8 cellular contexts compared by ENCODE assay signal in genomic region chr15:74799843-74800558, GRCh38. TPM values are rescaled to one million over a fixed set of nuclear protein-coding genes. Genes with fewer than 3 reads are reported as not detected.
A peak's percentile ranks its signal among the peaks of the same experiment; 100 is the strongest.
DNase-seq lines count a peak whose midpoint lies in the region; ATAC-seq and TF ChIP-seq lines count a peak whose summit lies in the region.

No MANE protein-coding gene starts in this region.

- H3K9me3 ChIP-seq in Caco-2 = no peaks in the 10 kb centered on the region
- H3K9me3 ChIP-seq in adipocyte (ENCODE audit: control insufficient read depth, low read length) = no peaks in the 10 kb centered on the region
- H3K9me3 ChIP-seq in heart right ventricle = no peaks in the 10 kb centered on the region
- H3K9me3 ChIP-seq in sigmoid colon = no peaks in the 10 kb centered on the region

- intact Hi-C loops in Caco-2 (cut with micrococcal nuclease; ENCODE audit: unreplicated experiment) = loop anchor here (1.0 to 2.0 kb wide), 2 partner anchors 17 to 29 kb away; partner anchors contain the start of gene CSK
- intact Hi-C loops in heart right ventricle (cut with DNase I) = loop anchor here in 4 of 10 donors (2.0 to 5.0 kb wide), 3 partner anchors 19 to 33 kb away; no protein-coding TSS in a partner anchor
- intact Hi-C loops in sigmoid colon (cut with DNase I) = loop anchor here (1.0 kb wide), 2 partner anchors 18 to 29 kb away; partner anchors contain the start of gene CSK

- H3K27ac ChIP-seq in KMS-11 (peak overlapping the region; percentile 55), heart right ventricle (peak overlapping the region in 7 of 10 donors; percentile 10 to 75 (median 51)), sigmoid colon (no peak overlapping the region)

- peaks cover 6% of the 10 kb centered on the region for H3K36me3 ChIP-seq in Caco-2 (ENCODE audit: control insufficient read depth, insufficient read depth, low read length)
- H3K36me3 ChIP-seq in KMS-11 (ENCODE audit: insufficient read depth) = no peaks in the 10 kb centered on the region
- peaks cover 56% of the 10 kb centered on the region for H3K36me3 ChIP-seq in adipocyte (ENCODE audit: control insufficient read depth, insufficient read depth, low read length, severe bottlenecking)
- H3K36me3 ChIP-seq in heart right ventricle = peaks cover 3 to 89% (median 35%) of the 10 kb centered on the region in 9 donors
- peaks cover 0 to 48% (median 9%) of the 10 kb centered on the region in 4 donors for H3K36me3 ChIP-seq in sigmoid colon

- no TSS peak for BruUV-seq in Caco-2 (replicated peaks; lab: Mats Ljungman, UMichigan)

- H3K4me1 ChIP-seq in Caco-2 (no peaks in the 10 kb centered on the region), KMS-11 (ENCODE audit: low read depth, poor library complexity, severe bottlenecking) (peaks cover 35% of the 10 kb centered on the region), adipocyte (ENCODE audit: control insufficient read depth, insufficient read depth, low read length) (peaks cover 12% of the 10 kb centered on the region), heart right ventricle (peaks cover 4 to 55% (median 23%) of the 10 kb centered on the region in 9 donors), sigmoid colon (peaks cover 0 to 9% (median 5%) of the 10 kb centered on the region in 4 donors)

- H3K4me2 ChIP-seq in KMS-11 = peak overlapping the region; percentile 50; the same call in 1 of the 2 replicates

- H3K36me3 Mint-ChIP-seq in Caco-2 (ENCODE audit: insufficient read depth, unreplicated experiment) = peaks cover 32% of the 10 kb centered on the region

- H3K4me3 ChIP-seq in Caco-2 (ENCODE audit: low read depth, low read length) (no peak overlapping the region), KMS-11 (IDR thresholded peaks at IDR 0.05; ENCODE audit: insufficient read depth, low read depth, low read length) (no peak overlapping the region), adipocyte (ENCODE audit: low read length) (no peak overlapping the region), heart right ventricle (no peak overlapping the region), sigmoid colon (no peak overlapping the region)

- no peak for TF ChIP-seq EP300 in sigmoid colon (IDR thresholded peaks at IDR 0.05)

- H3K79me2 ChIP-seq in KMS-11 (ENCODE audit: insufficient read depth, low read depth) = peaks cover 29% of the 10 kb centered on the region; the same call in 1 of the 2 replicates

- no peaks in the 10 kb centered on the region for H3K27me3 Mint-ChIP-seq in Caco-2 (ENCODE audit: insufficient read depth, unreplicated experiment)

- H3K4me1 Mint-ChIP-seq in Caco-2 (ENCODE audit: low read depth, unreplicated experiment) = no peaks in the 10 kb centered on the region

- POLR2A ChIA-PET in Caco-2 (lab: Charles Lee) = no interaction called here

- TF ChIP-seq CTCF in Caco-2 (IDR thresholded peaks at IDR 0.05; ENCODE audit: insufficient read depth in 1 of 2, low read depth in 1 of 2, low read length in 1 of 2, severe bottlenecking in 1 of 2, unreplicated experiment in 1 of 2) (peak; percentile 95 to 98), KMS-11 (conservative IDR thresholded peaks at IDR 0.05; ENCODE audit: low read depth, low read length) (peak; percentile 91), heart right ventricle (IDR thresholded peaks at IDR 0.05) (peak in 8 of 9 donors; percentile 92 to 99 (median 98)), sigmoid colon (IDR thresholded peaks at IDR 0.05) (peak; percentile 87 to 99 (median 93))

- TF ChIP-seq POLR2A in sigmoid colon (IDR thresholded peaks at IDR 0.05) = no peak

- H3K9me3 Mint-ChIP-seq in Caco-2 (ENCODE audit: unreplicated experiment) = no peaks in the 10 kb centered on the region

- no peaks in the 10 kb centered on the region for H3K27me3 ChIP-seq in Caco-2 (replicated peaks; ENCODE audit: control insufficient read depth, insufficient read depth, low read length)
- no peaks in the 10 kb centered on the region for H3K27me3 ChIP-seq in KMS-11 (ENCODE audit: insufficient read depth, low read depth)
- no peaks in the 10 kb centered on the region for H3K27me3 ChIP-seq in adipocyte (replicated peaks; ENCODE audit: control insufficient read depth, insufficient read depth, low read length)
- H3K27me3 ChIP-seq in heart right ventricle = no peaks in the 10 kb centered on the region
- H3K27me3 ChIP-seq in sigmoid colon = no peaks in the 10 kb centered on the region

- H3K9ac ChIP-seq in KMS-11 (peak overlapping the region; percentile 44; the same call in 1 of the 2 replicates), adipocyte (ENCODE audit: low read length) (no peak overlapping the region)

- H2AFZ ChIP-seq in KMS-11 (ENCODE audit: low read depth) = no peak overlapping the region

- ATAC-seq in GM21360 (IDR thresholded peaks at IDR 0.05; ENCODE audit: unreplicated experiment) = peak; percentile 74
- peak; percentile 82 to 93 (median 88) for ATAC-seq in heart right ventricle

- peak; percentile 61 to 83 for DNase-seq in Caco-2
- DNase-seq in T-helper 1 cell = peak; percentile 74 to 86 (median 81)
- DNase-seq in adipocyte (ENCODE audit: low read depth) = peak; percentile 71
- DNase-seq in heart right ventricle = peak; percentile 72 to 76
- DNase-seq in sigmoid colon = peak; percentile 80
- no peak for DNase-seq in NCI-H2029 treated with DMSO at 0.1 percent for 48 hours (lab: John Stamatoyannopoulos, UW)

- WGBS in heart right ventricle, 2 donors = 49% methylated on average over 18 of the region's 18 CpGs
- 20 to 38% methylated on average over 18 of the region's 18 CpGs for whole genome bisulfite sequencing in sigmoid colon, 2 donors

- H3K27ac Mint-ChIP-seq in Caco-2 (ENCODE audit: unreplicated experiment) = no peak overlapping the region

- no peaks in the 10 kb centered on the region for H4K20me1 ChIP-seq in KMS-11 (ENCODE audit: insufficient read depth)

- CTCF ChIA-PET in Caco-2 (lab: Charles Lee) = interaction anchor here (0.7 to 2.8 kb wide), 6 partner anchors 12 to 160 kb away, joined by 3 to 12 read pairs (median 6); partner anchors contain the start of gene LMAN1L

- H3K4me3 Mint-ChIP-seq in Caco-2 (ENCODE audit: unreplicated experiment) = no peak overlapping the region

RNA-seq across cellular contexts. Expression of gene LMAN1L, which starts 12.6 kb away (rescaled TPM):
- total RNA-seq in Caco-2 (2022) (not detected in 2 replicates), heart right ventricle (10 to 100 TPM in 4 of 10 donors, 1 to 10 TPM in 6; 6.3 to 47.4 (median 9.0) TPM), sigmoid colon (1 to 10 TPM in 1 of 4 donors, not detected in 3; 1.8 TPM)
- polyA plus RNA-seq in heart right ventricle (10 to 100 TPM in 1 of 2 donors, under 1 TPM in 1; 0.03 to 18.4 TPM), sigmoid colon (under 1 TPM in 1 of 3 donors, not detected in 2; 0.64 TPM)

RNA-seq across cellular contexts. Expression of gene CSK, which starts 18.1 kb away (rescaled TPM):
- total RNA-seq in Caco-2 (2022) (62.7 and 62.8 TPM in 2 replicates), heart right ventricle (10 to 100 TPM; 20.3 to 48.6 (median 24.8) TPM), sigmoid colon (10 to 100 TPM in 3 of 4 donors, 1 to 10 TPM in 1; 9.7 to 22.4 (median 14.2) TPM)
- polyA plus RNA-seq in heart right ventricle (10 to 100 TPM; 19.7 to 35.2 TPM), sigmoid colon (100 to 1,000 TPM in 1 of 3 donors, 10 to 100 TPM in 2; 40.8 to 125 (median 55.0) TPM)

RNA-seq across cellular contexts. Expression of gene CPLX3, which starts 26.4 kb away (rescaled TPM):
- total RNA-seq in Caco-2 (2022) (not detected in 2 replicates), heart right ventricle (1 to 10 TPM in 7 of 10 donors, under 1 TPM in 2, not detected in 1; 0.64 to 6.1 (median 1.3) TPM), sigmoid colon (under 1 TPM in 1 of 4 donors, not detected in 3; 0.41 TPM)
- polyA plus RNA-seq in heart right ventricle (10 to 100 TPM in 1 of 2 donors, under 1 TPM in 1; 0.04 to 14.6 TPM), sigmoid colon (under 1 TPM in 1 of 3 donors, not detected in 2; 0.28 TPM)

RNA-seq across cellular contexts. Expression of gene ULK3, which starts 43.0 kb away (rescaled TPM):
- total RNA-seq in Caco-2 (2022) (28.2 and 33.4 TPM in 2 replicates), heart right ventricle (10 to 100 TPM; 21.3 to 44.0 (median 24.7) TPM), sigmoid colon (10 to 100 TPM; 21.1 to 46.8 (median 30.6) TPM)
- polyA plus RNA-seq in heart right ventricle (10 to 100 TPM; 22.5 to 56.3 TPM), sigmoid colon (10 to 100 TPM; 46.9 to 48.6 (median 48.4) TPM)

RNA-seq across cellular contexts. Expression of gene CYP1A2, which starts 51.4 kb away (rescaled TPM):
- total RNA-seq in Caco-2 (2022) (not detected in 2 replicates), heart right ventricle (under 1 TPM in 1 of 10 donors, not detected in 9; 0.11 TPM), sigmoid colon (not detected)
- polyA plus RNA-seq in heart right ventricle (not detected), sigmoid colon (not detected)

Comparison
In these comparisons a context has a peak if more than half of its experiments do, and no peak if none do; other contexts are left out.
1. H3K27ac ChIP-seq: peak in KMS-11 (single experiment) and heart right ventricle (7 of 10); none in sigmoid colon (0 of 4).
2. Peak in every context shown above with its lines, with median percentiles within 50 percentile points of each other: CTCF ChIP-seq.